Comparison of ENCODE assay signal across 12 cellular contexts in genomic region chr6:57104350-57104749, GRCh38.
"Had no signal": no experiment of that assay in that cellular context is flagged by ENCODE, and none has a peak within 500 bp of the region (broad histone marks: within the 10 kb centered on the region; RNA-seq: fewer than 3 reads in every experiment).

No MANE protein-coding gene starts in this region.

- DNase-seq: activated CD4-positive, alpha-beta T cell treated with anti-CD3 and anti-CD28 coated beads, Interleukin-2, amount 10 ng/mL, durations not matched to agents 24 days and 14 days; activated CD8-positive, alpha-beta memory T cell treated with anti-CD3 and anti-CD28 coated beads for 24 hours; activated naive CD4-positive, alpha-beta T cell treated with Interleukin-2 at 50 U/mL for 16 hours; heart left ventricle; kidney; left ventricle myocardium superior; ovary; stimulated activated CD4-positive, alpha-beta T cell treated with anti-CD3 and anti-CD28 coated beads, Interleukin-2, amount 100 ng/mL, for 48 hours; stimulated activated naive CD8-positive, alpha-beta T cell treated with anti-CD3 and anti-CD28 coated beads, Interleukin-15, Interleukin-2, amounts not matched to agents 100 U/mL and 50 U/mL, for 24 hours; upper lobe of left lung; WERI-Rb-1 had no signal

- H3K4me3 Mint-ChIP-seq: activated CD4-positive, alpha-beta T cell treated with anti-CD3 and anti-CD28 coated beads, Interleukin-2, amount 10 ng/mL, durations not matched to agents 24 days and 14 days had no signal

- H3K36me3 ChIP-seq: ovary had no signal

- H3K9me3 ChIP-seq: heart left ventricle, ovary, suprapubic skin, upper lobe of left lung had no signal

- H3K4me1 ChIP-seq: suprapubic skin had no signal

- H3K4me3 ChIP-seq: heart left ventricle, ovary, suprapubic skin, upper lobe of left lung had no signal

- H3K27me3 Mint-ChIP-seq: activated CD4-positive, alpha-beta T cell treated with anti-CD3 and anti-CD28 coated beads, Interleukin-2, amount 10 ng/mL, durations not matched to agents 24 days and 14 days had no signal

- H3K27ac Mint-ChIP-seq: activated CD4-positive, alpha-beta T cell treated with anti-CD3 and anti-CD28 coated beads, Interleukin-2, amount 10 ng/mL, durations not matched to agents 24 days and 14 days had no signal

- H3K27me3 ChIP-seq: heart left ventricle, ovary, suprapubic skin, upper lobe of left lung had no signal

- ATAC-seq: heart left ventricle; left ventricle myocardium superior; stimulated activated naive CD8-positive, alpha-beta T cell treated with anti-CD3 and anti-CD28 coated beads, Interleukin-15, Interleukin-2, amounts not matched to agents 100 U/mL and 50 U/mL, for 24 hours had no signal
